1 cellular context compared by ENCODE assay signal in genomic region chr16:57668259-57668563, GRCh38.
TF ChIP-seq lines count a peak whose summit lies in the region.

A gene with protein sequence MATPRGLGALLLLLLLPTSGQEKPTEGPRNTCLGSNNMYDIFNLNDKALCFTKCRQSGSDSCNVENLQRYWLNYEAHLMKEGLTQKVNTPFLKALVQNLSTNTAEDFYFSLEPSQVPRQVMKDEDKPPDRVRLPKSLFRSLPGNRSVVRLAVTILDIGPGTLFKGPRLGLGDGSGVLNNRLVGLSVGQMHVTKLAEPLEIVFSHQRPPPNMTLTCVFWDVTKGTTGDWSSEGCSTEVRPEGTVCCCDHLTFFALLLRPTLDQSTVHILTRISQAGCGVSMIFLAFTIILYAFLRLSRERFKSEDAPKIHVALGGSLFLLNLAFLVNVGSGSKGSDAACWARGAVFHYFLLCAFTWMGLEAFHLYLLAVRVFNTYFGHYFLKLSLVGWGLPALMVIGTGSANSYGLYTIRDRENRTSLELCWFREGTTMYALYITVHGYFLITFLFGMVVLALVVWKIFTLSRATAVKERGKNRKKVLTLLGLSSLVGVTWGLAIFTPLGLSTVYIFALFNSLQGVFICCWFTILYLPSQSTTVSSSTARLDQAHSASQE (plus strand): TSS chr16:57668306. CDS start chr16:57668348, 42 bp downstream.

TF ChIP-seq in liver, 16 proteins besides CTCF, POLR2A, EP300 and RAD21 (continued from another document):
- TF ChIP-seq ATF3 (IDR thresholded peaks at IDR 0.05) (no peak), GABPA (IDR thresholded peaks at IDR 0.05 in 1 of 2, conservative IDR thresholded peaks at IDR 0.05 in 1 of 2) (no peak), EGR1 (IDR thresholded peaks at IDR 0.05; ENCODE audit: low read depth in 2 of 2) (no peak), MAX (IDR thresholded peaks at IDR 0.05) (no peak), FOXA1 (IDR thresholded peaks at IDR 0.05) (no peak), JUND (IDR thresholded peaks at IDR 0.05) (no peak), YY1 (IDR thresholded peaks at IDR 0.05) (no peak), RXRA (IDR thresholded peaks at IDR 0.05) (no peak), FOXA2 (IDR thresholded peaks at IDR 0.05) (no peak), HNF4G (IDR thresholded peaks at IDR 0.05) (no peak), SP1 (IDR thresholded peaks at IDR 0.05) (no peak), ZBTB33 (IDR thresholded peaks at IDR 0.05) (no peak)
- TF ChIP-seq, protein P1, sequence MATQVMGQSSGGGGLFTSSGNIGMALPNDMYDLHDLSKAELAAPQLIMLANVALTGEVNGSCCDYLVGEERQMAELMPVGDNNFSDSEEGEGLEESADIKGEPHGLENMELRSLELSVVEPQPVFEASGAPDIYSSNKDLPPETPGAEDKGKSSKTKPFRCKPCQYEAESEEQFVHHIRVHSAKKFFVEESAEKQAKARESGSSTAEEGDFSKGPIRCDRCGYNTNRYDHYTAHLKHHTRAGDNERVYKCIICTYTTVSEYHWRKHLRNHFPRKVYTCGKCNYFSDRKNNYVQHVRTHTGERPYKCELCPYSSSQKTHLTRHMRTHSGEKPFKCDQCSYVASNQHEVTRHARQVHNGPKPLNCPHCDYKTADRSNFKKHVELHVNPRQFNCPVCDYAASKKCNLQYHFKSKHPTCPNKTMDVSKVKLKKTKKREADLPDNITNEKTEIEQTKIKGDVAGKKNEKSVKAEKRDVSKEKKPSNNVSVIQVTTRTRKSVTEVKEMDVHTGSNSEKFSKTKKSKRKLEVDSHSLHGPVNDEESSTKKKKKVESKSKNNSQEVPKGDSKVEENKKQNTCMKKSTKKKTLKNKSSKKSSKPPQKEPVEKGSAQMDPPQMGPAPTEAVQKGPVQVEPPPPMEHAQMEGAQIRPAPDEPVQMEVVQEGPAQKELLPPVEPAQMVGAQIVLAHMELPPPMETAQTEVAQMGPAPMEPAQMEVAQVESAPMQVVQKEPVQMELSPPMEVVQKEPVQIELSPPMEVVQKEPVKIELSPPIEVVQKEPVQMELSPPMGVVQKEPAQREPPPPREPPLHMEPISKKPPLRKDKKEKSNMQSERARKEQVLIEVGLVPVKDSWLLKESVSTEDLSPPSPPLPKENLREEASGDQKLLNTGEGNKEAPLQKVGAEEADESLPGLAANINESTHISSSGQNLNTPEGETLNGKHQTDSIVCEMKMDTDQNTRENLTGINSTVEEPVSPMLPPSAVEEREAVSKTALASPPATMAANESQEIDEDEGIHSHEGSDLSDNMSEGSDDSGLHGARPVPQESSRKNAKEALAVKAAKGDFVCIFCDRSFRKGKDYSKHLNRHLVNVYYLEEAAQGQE (IDR thresholded peaks at IDR 0.05) = no peak
